Comparison of ENCODE assay signal across 8 cellular contexts in the genomic region with DNA sequence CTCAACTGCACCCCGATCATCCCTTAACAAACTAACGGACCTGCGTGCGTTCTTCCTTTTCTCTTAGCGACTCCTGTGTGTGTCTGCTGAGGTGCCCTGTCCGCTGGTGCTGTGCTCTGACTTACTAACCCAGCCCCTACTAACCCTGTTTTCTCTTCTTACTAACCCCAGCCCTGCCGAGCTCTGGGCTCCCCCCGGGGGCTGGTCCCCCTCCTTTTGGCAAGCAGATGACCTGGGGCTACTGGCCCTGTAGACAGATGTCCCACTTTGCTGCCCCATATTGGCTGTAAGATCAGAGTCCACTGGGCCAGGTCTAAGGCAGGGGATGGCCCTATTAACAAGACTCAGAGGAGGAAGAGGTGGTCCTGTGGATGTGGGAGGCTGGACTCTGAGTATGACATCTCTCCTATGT. TPM values are rescaled to one million over a fixed set of nuclear protein-coding genes. Genes with fewer than 3 reads are reported as not detected.
DNase-seq lines count a peak whose midpoint lies in the region; ATAC-seq and TF ChIP-seq lines count a peak whose summit lies in the region.

No MANE protein-coding gene starts in this region.

- TF ChIP-seq POLR2A in right lobe of liver (IDR thresholded peaks at IDR 0.05), result no peak

- ATAC-seq in HG03442 (IDR thresholded peaks at IDR 0.05; ENCODE audit: unreplicated experiment) (peak; percentile 7), right lobe of liver (no peak), upper lobe of right lung (peak; percentile 12), GM21367 (IDR thresholded peaks at IDR 0.05; ENCODE audit: unreplicated experiment) (no peak)

- TF ChIP-seq CTCF in right lobe of liver (IDR thresholded peaks at IDR 0.05), result no peak
- no peak for TF ChIP-seq CTCF in upper lobe of right lung (IDR thresholded peaks at IDR 0.05)

- DNase-seq in NCI-H146 (lab: John Stamatoyannopoulos, UW) (peak; percentile 56), NCI-H146 treated with DMSO at 0.1 percent for 48 hours (lab: John Stamatoyannopoulos, UW; ENCODE audit: unreplicated experiment) (no peak), adipocyte (ENCODE audit: low read depth) (no peak), right lobe of liver (peak in 1 of 3 donors; percentile 48), upper lobe of right lung (no peak), posterior vena cava (ENCODE audit: low spot score) (no peak)

- H3K27me3 ChIP-seq in adipocyte (replicated peaks; ENCODE audit: control insufficient read depth, insufficient read depth, low read length), result no peaks in the 10 kb centered on the region
- H3K27me3 ChIP-seq in right lobe of liver, result no peaks in the 10 kb centered on the region
- H3K27me3 ChIP-seq in upper lobe of right lung, result no peaks in the 10 kb centered on the region

- H3K9me3 ChIP-seq in adipocyte (ENCODE audit: control insufficient read depth, low read length) (no peaks in the 10 kb centered on the region), right lobe of liver (no peaks in the 10 kb centered on the region), upper lobe of right lung (no peaks in the 10 kb centered on the region)

- H3K36me3 ChIP-seq in adipocyte (ENCODE audit: control insufficient read depth, insufficient read depth, low read length, severe bottlenecking) (no peaks in the 10 kb centered on the region), right lobe of liver (no peaks in the 10 kb centered on the region), upper lobe of right lung (no peaks in the 10 kb centered on the region)

- peak overlapping the region; percentile 95 for H3K4me3 ChIP-seq in adipocyte (ENCODE audit: low read length)
- H3K4me3 ChIP-seq in right lobe of liver, result peak overlapping the region in 2 of 3 donors; percentile 79 to 80
- peak overlapping the region; percentile 86 for H3K4me3 ChIP-seq in upper lobe of right lung

- intact Hi-C loops in right lobe of liver (cut with DNase I) (no loop called here), upper lobe of right lung (cut with DNase I) (no loop called here), posterior vena cava (cut with DNase I) (loop anchor here in 1 of 2 donors (10.0 kb wide), 1 partner anchor 1113 kb away; no protein-coding TSS in a partner anchor)

- H3K4me1 ChIP-seq in adipocyte (ENCODE audit: control insufficient read depth, insufficient read depth, low read length), result peaks cover 19% of the 10 kb centered on the region
- peaks cover 0 to 12% (median 2%) of the 10 kb centered on the region in 4 donors for H3K4me1 ChIP-seq in right lobe of liver
- peaks cover 40% of the 10 kb centered on the region for H3K4me1 ChIP-seq in upper lobe of right lung

- H3K27ac ChIP-seq in right lobe of liver (peak overlapping the region; percentile 77 to 98 (median 87)), upper lobe of right lung (peak overlapping the region; percentile 98)

- WGBS in right lobe of liver (ENCODE audit: insufficient coverage, low coverage, low lambda C conversion rate, missing lambda C conversion rate), result 76% methylated on average over 3 of the region's 8 CpGs

- H3K9ac ChIP-seq in adipocyte (ENCODE audit: low read length), result peak overlapping the region; percentile 96

RNA-seq across cellular contexts. Expression of a gene that starts 14.7 kb away (rescaled TPM):
- total RNA-seq in right lobe of liver (1 to 10 TPM in 1 of 6 experiments, under 1 TPM in 5; 0.19 to 3.2 (median 0.47) TPM), upper lobe of right lung (6.1 TPM), posterior vena cava (1 to 10 TPM; 1.4 to 1.6 TPM)

RNA-seq across cellular contexts. Expression of a gene that starts 50.3 kb away (rescaled TPM):
- total RNA-seq in right lobe of liver (not detected), upper lobe of right lung (not detected), posterior vena cava (not detected)

RNA-seq across cellular contexts. Expression of a gene that starts 54.2 kb away (rescaled TPM):
- total RNA-seq in right lobe of liver (under 1 TPM in 2 of 6 experiments, not detected in 4; 0.53 to 0.59 TPM), upper lobe of right lung (0.55 TPM), posterior vena cava (1 to 10 TPM; 1.7 to 2.5 TPM)

Comparison
In these comparisons a context has a peak if more than half of its experiments do, and no peak if none do; other contexts are left out.
1. ATAC-seq: peak in HG03442 (single experiment) and upper lobe of right lung (single experiment); none in right lobe of liver (0 of 4) and GM21367 (single experiment).
2. Peak in every context shown above with its lines, with median percentiles within 50 percentile points of each other: H3K4me3 ChIP-seq.